Comparison of ENCODE assay signal across 8 cellular contexts in genomic region chr5:172133359-172134029, GRCh38. TPM values are rescaled to one million over a fixed set of nuclear protein-coding genes. Genes with fewer than 3 reads are reported as not detected.
DNase-seq lines count a peak whose midpoint lies in the region; ATAC-seq and TF ChIP-seq lines count a peak whose summit lies in the region.

No MANE protein-coding gene starts in this region.

- H3K4me1 ChIP-seq in colonic mucosa, result no peaks in the 10 kb centered on the region

- peak overlapping the region; percentile 81 to 90 for H3K27ac Mint-ChIP-seq in natural killer cell treated with Interleukin-12 subunit alpha and Interleukin-12 subunit beta and Interleukin-15 and Interleukin-18, amount 100 ng/mL, for 72 hours

- no peaks in the 10 kb centered on the region for H3K36me3 ChIP-seq in colonic mucosa

- peak; percentile 98 to 99 for ATAC-seq in natural killer cell treated with Interleukin-12 subunit alpha and Interleukin-12 subunit beta and Interleukin-15 and Interleukin-18, amount 100 ng/mL, for 72 hours
- no peak for ATAC-seq in HG03196 (IDR thresholded peaks at IDR 0.05; ENCODE audit: unreplicated experiment)

- TF ChIP-seq CTCF in cardiac fibroblast (IDR thresholded peaks at IDR 0.05; ENCODE audit: low read depth, low read length) (no peak), colonic mucosa (IDR thresholded peaks at IDR 0.05) (no peak)

- H3K27me3 Mint-ChIP-seq in natural killer cell treated with Interleukin-12 subunit alpha and Interleukin-12 subunit beta and Interleukin-15 and Interleukin-18, amount 100 ng/mL, for 72 hours, result no peaks in the 10 kb centered on the region

- H3K9ac ChIP-seq in colonic mucosa (ENCODE audit: low read depth in 2 of 2, low read length in 2 of 2), result no peak overlapping the region

- no peak overlapping the region for H3K27ac ChIP-seq in colonic mucosa

- no peaks in the 10 kb centered on the region for H3K9me3 ChIP-seq in colonic mucosa

- peaks cover 10% of the 10 kb centered on the region for H3K36me3 Mint-ChIP-seq in natural killer cell treated with Interleukin-12 subunit alpha and Interleukin-12 subunit beta and Interleukin-15 and Interleukin-18, amount 100 ng/mL, for 72 hours

- H3K4me1 Mint-ChIP-seq in natural killer cell treated with Interleukin-12 subunit alpha and Interleukin-12 subunit beta and Interleukin-15 and Interleukin-18, amount 100 ng/mL, for 72 hours (ENCODE audit: low read depth in 2 of 2), result peaks cover 64 to 66% of the 10 kb centered on the region in 2 donors

- H3K4me3 Mint-ChIP-seq in natural killer cell treated with Interleukin-12 subunit alpha and Interleukin-12 subunit beta and Interleukin-15 and Interleukin-18, amount 100 ng/mL, for 72 hours, result peak overlapping the region; percentile 64

- H3K4me3 ChIP-seq in cardiac fibroblast (replicated peaks in 1 of 2; ENCODE audit: low read depth in 2 of 2, low read length in 2 of 2) (no peak overlapping the region), colonic mucosa (no peak overlapping the region)

- no peaks in the 10 kb centered on the region for H3K9me3 Mint-ChIP-seq in natural killer cell treated with Interleukin-12 subunit alpha and Interleukin-12 subunit beta and Interleukin-15 and Interleukin-18, amount 100 ng/mL, for 72 hours

- no peaks in the 10 kb centered on the region for H3K27me3 ChIP-seq in colonic mucosa

- intact Hi-C loops in colonic mucosa (cut with DNase I), result no loop called here

- DNase-seq in Daoy (ENCODE audit: low read depth), result peak; percentile 90
- DNase-seq in SKM-1 treated with dmso at 0.1 percent for 144 hours (lab: John Stamatoyannopoulos, UW; ENCODE audit: unreplicated experiment), result peak; percentile 97
- peak; percentile 90 to 95 for DNase-seq in cardiac fibroblast (ENCODE audit: low read depth in 2 of 2)
- peak; percentile 90 for DNase-seq in natural killer cell treated with Interleukin-12 subunit alpha and Interleukin-12 subunit beta and Interleukin-15 and Interleukin-18, amount 100 ng/mL, for 72 hours (ENCODE audit: low spot score)
- no peak for DNase-seq in HuH-7.5 (ENCODE audit: low spot score)
- no peak for DNase-seq in colonic mucosa
- no peak for DNase-seq in NCI-H2227 (lab: John Stamatoyannopoulos, UW; ENCODE audit: unreplicated experiment)

RNA-seq across cellular contexts. Expression of gene STK10, which starts 54.5 kb away (rescaled TPM):
- total RNA-seq in Daoy (2014; rRNA removed; shearing (Covaris generic)), result 18.5 and 20.7 TPM in 2 replicates
- total RNA-seq in natural killer cell treated with Interleukin-12 subunit alpha and Interleukin-12 subunit beta and Interleukin-15 and Interleukin-18, amount 100 ng/mL, for 72 hours, result 100 to 1,000 TPM; 199 to 218 TPM
- total RNA-seq in colonic mucosa, result 10 to 100 TPM; 16.1 to 23.2 TPM

Comparison
In these comparisons a context has a peak if more than half of its experiments do, and no peak if none do; other contexts are left out.
1. DNase-seq: peak in Daoy (single experiment), SKM-1 treated with dmso at 0.1 percent for 144 hours (single experiment), cardiac fibroblast (2 of 2) and natural killer cell treated with Interleukin-12 subunit alpha and Interleukin-12 subunit beta and Interleukin-15 and Interleukin-18, amount 100 ng/mL, for 72 hours (single experiment); none in HuH-7.5 (single experiment), colonic mucosa (single experiment) and NCI-H2227 (single experiment).